In the genomic region with DNA sequence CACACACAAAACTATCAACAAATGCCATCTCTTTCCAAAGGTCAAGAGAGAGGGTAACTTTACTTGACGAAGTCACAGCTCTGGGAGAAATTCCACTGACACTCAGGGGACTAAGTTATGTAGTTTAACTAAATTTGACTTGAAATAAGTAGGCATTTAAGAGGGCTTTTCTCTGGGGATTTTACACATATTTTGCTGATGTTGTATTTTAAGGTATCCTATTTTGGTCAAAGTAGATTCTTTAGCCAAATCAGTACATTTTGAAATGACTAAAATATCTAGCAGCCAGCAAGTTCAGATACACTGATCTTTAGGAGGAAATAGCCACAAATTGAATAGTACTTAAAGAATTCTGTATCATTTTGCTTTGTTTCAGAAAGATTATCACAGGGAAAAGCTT, we compare ENCODE assay signal across 22 cellular contexts.
DNase-seq lines count a peak whose midpoint lies in the region; ATAC-seq, FAIRE-seq and TF ChIP-seq lines count a peak whose summit lies in the region.
"Had no signal": no experiment of that assay in that cellular context is flagged by ENCODE, and none has a peak within 500 bp of the region (broad histone marks: within the 10 kb centered on the region; RNA-seq: fewer than 3 reads in every experiment).

No MANE protein-coding gene starts in this region.

- TF ChIP-seq EP300 in K562 (IDR thresholded peaks at IDR 0.05; ENCODE audit: low read length), result no peak

- H3K27ac Mint-ChIP-seq in osteocyte (ENCODE audit: unreplicated experiment), result peak overlapping the region; percentile 70
- H3K27ac Mint-ChIP-seq in nephron progenitor cell, result no peak overlapping the region
- H3K27ac Mint-ChIP-seq: B cell; CD4-positive, CD25-positive, alpha-beta regulatory T cell; CD8-positive, alpha-beta T cell; H9 had no signal

- no peak overlapping the region for H3K4me3 ChIP-seq in K562
- no peak overlapping the region for H3K4me3 ChIP-seq in gastrocnemius medialis
- H3K4me3 ChIP-seq in adrenal gland, result no peak overlapping the region
- H3K4me3 ChIP-seq: BLaER1, GM12878, GM23248 had no signal

- no peaks in the 10 kb centered on the region for H3K9me3 Mint-ChIP-seq in osteocyte (ENCODE audit: unreplicated experiment)
- no peaks in the 10 kb centered on the region for H3K9me3 Mint-ChIP-seq in nephron progenitor cell
- H3K9me3 Mint-ChIP-seq: CD4-positive, CD25-positive, alpha-beta regulatory T cell; CD8-positive, alpha-beta T cell; H9 had no signal

- H3K79me2 ChIP-seq in K562 (ENCODE audit: control insufficient read depth, insufficient read depth, low read length), result no peaks in the 10 kb centered on the region

- H3K27me3 Mint-ChIP-seq in osteocyte (ENCODE audit: unreplicated experiment) (no peaks in the 10 kb centered on the region), nephron progenitor cell (ENCODE audit: low read depth, poor library complexity) (no peaks in the 10 kb centered on the region)
- H3K27me3 Mint-ChIP-seq: B cell; CD4-positive, CD25-positive, alpha-beta regulatory T cell had no signal

- H3K27ac ChIP-seq in K562 (ENCODE audit: extremely low read depth, low read depth, low read length), result no peak overlapping the region
- H3K27ac ChIP-seq in gastrocnemius medialis, result peak overlapping the region in 3 of 4 donors; percentile 8 to 60 (median 25)
- no peak overlapping the region for H3K27ac ChIP-seq in adrenal gland
- H3K27ac ChIP-seq: BLaER1, C4-2B, GM23248 had no signal

- H3K36me3 ChIP-seq in K562 (ENCODE audit: control insufficient read depth, insufficient read depth, low read length) (no peaks in the 10 kb centered on the region), gastrocnemius medialis (no peaks in the 10 kb centered on the region), adrenal gland (replicated peaks in 1 of 2) (no peaks in the 10 kb centered on the region)
- H3K36me3 ChIP-seq: BLaER1 had no signal

- no peak for TF ChIP-seq CTCF in K562 (IDR thresholded peaks at IDR 0.05 in 2 of 3, conservative IDR thresholded peaks at IDR 0.05 in 1 of 3; ENCODE audit: insufficient read depth in 2 of 3, low read depth in 1 of 3, low read length in 3 of 3)
- TF ChIP-seq CTCF in osteocyte (IDR thresholded peaks at IDR 0.05), result no peak
- no peak for TF ChIP-seq CTCF in gastrocnemius medialis (IDR thresholded peaks at IDR 0.05 in 4 of 5, conservative IDR thresholded peaks at IDR 0.05 in 1 of 5)
- no peak for TF ChIP-seq CTCF in adrenal gland (IDR thresholded peaks at IDR 0.05)
- TF ChIP-seq CTCF in nephron progenitor cell (IDR thresholded peaks at IDR 0.05), result no peak

- H3K4me1 Mint-ChIP-seq in osteocyte (ENCODE audit: unreplicated experiment) (peaks cover 60% of the 10 kb centered on the region), nephron progenitor cell (peaks cover 24% of the 10 kb centered on the region)
- H3K4me1 Mint-ChIP-seq: B cell had no signal

- H3K9ac ChIP-seq in K562 (ENCODE audit: insufficient read depth in 1 of 2, low read depth in 2 of 2, low read length in 2 of 2), result no peak overlapping the region
- H3K9ac ChIP-seq: BLaER1, GM23248 had no signal

- TF ChIP-seq RAD21 in K562 (CRISPR knock-in tag; conservative IDR thresholded peaks at IDR 0.05 in 1 of 2, IDR thresholded peaks at IDR 0.05 in 1 of 2), result no peak

- no peaks in the 10 kb centered on the region for H3K9me1 ChIP-seq in K562 (ENCODE audit: control insufficient read depth, insufficient read depth, low read length)

- 0% methylated on average over 1 of the region's 1 CpG for WGBS in K562 (ENCODE audit: insufficient coverage, low coverage, missing lambda C conversion rate)
- WGBS in adrenal gland, 4 donors, result 67 to 85% (median 73%) methylated on average over 1 of the region's 1 CpG

- ATAC-seq in K562 (no peak), gastrocnemius medialis (no peak), GM21515 (IDR thresholded peaks at IDR 0.05; ENCODE audit: unreplicated experiment) (no peak)
- ATAC-seq: CD8-positive, alpha-beta T cell; GM12878; HCT116 had no signal

- CTCF ChIA-PET in K562 (lab: Yijun Ruan, JAX; ENCODE audit: low intra/inter-chr PET ratio), result no interaction called here

- no peak overlapping the region for H3K4me3 Mint-ChIP-seq in osteocyte (ENCODE audit: unreplicated experiment)
- H3K4me3 Mint-ChIP-seq in nephron progenitor cell, result no peak overlapping the region
- H3K4me3 Mint-ChIP-seq: B cell; CD4-positive, CD25-positive, alpha-beta regulatory T cell; CD8-positive, alpha-beta T cell; H9 had no signal

- DNase-seq in EH (ENCODE audit: low read depth), result peak; percentile 19
- no peak for DNase-seq in K562 (ENCODE audit: extremely low read depth in 1 of 4, low spot score in 3 of 4)
- no peak for DNase-seq in osteocyte (ENCODE audit: extremely low spot score, unreplicated experiment)
- DNase-seq in gastrocnemius medialis, result no peak
- no peak for DNase-seq in adrenal gland
- DNase-seq in nephron progenitor cell, result no peak
- DNase-seq in NCI-H2029 treated with DMSO at 0.1 percent for 48 hours (lab: John Stamatoyannopoulos, UW), result no peak
- DNase-seq: Caco-2; CD4-positive, CD25-positive, alpha-beta regulatory T cell; CD8-positive, alpha-beta T cell; DMS153; DND-41; GDM1; GM23248; H9 had no signal

- no peaks in the 10 kb centered on the region for H4K20me1 ChIP-seq in K562 (replicated peaks; ENCODE audit: control insufficient read depth, insufficient read depth, low read length)
- H4K20me1 ChIP-seq: BLaER1 had no signal

- POLR2A ChIA-PET in K562 (lab: Yijun Ruan, JAX), result no interaction called here

- H3K36me3 Mint-ChIP-seq in osteocyte (ENCODE audit: unreplicated experiment) (no peaks in the 10 kb centered on the region), nephron progenitor cell (ENCODE audit: low read depth) (no peaks in the 10 kb centered on the region)
- H3K36me3 Mint-ChIP-seq: CD4-positive, CD25-positive, alpha-beta regulatory T cell; CD8-positive, alpha-beta T cell had no signal

- in situ Hi-C loops in K562 (cut with MboI) (no loop called here), gastrocnemius medialis (cut with MboI; ENCODE audit: low sequenced_read_pairs in 4 of 4) (no loop called here)

- no peak for FAIRE-seq in K562 (lab: Jason Lieb, UNC)
- FAIRE-seq: GM12878, H1 had no signal

- no peak overlapping the region for H3K4me2 ChIP-seq in K562 (ENCODE audit: insufficient read depth, low read length)
- H3K4me2 ChIP-seq: BLaER1 had no signal

- intact Hi-C loops in K562 (cut with micrococcal nuclease), result no loop called here
- intact Hi-C loops in gastrocnemius medialis (cut with DNase I; ENCODE audit: low total_unique reads), result no loop called here
- intact Hi-C loops in adrenal gland (cut with DNase I), result no loop called here

- H3K27me3 ChIP-seq in K562 (ENCODE audit: control insufficient read depth in 2 of 2, insufficient read depth in 2 of 2, low read length in 2 of 2) (no peaks in the 10 kb centered on the region), gastrocnemius medialis (no peaks in the 10 kb centered on the region), adrenal gland (no peaks in the 10 kb centered on the region)
- H3K27me3 ChIP-seq: BLaER1 had no signal

- H3K9me3 ChIP-seq in K562 (replicated peaks; ENCODE audit: control insufficient read depth, insufficient read depth, low read depth, low read length) (no peaks in the 10 kb centered on the region), gastrocnemius medialis (no peaks in the 10 kb centered on the region), adrenal gland (replicated peaks in 1 of 3) (no peaks in the 10 kb centered on the region)
- H3K9me3 ChIP-seq: BLaER1, Caco-2 had no signal

- H3K4me1 ChIP-seq in K562 (replicated peaks in 1 of 2; ENCODE audit: control insufficient read depth in 2 of 2, insufficient read depth in 2 of 2, low read length in 2 of 2) (no peaks in the 10 kb centered on the region), gastrocnemius medialis (peaks cover 80 to 85% of the 10 kb centered on the region in 2 donors), adrenal gland (replicated peaks in 1 of 2) (peaks cover 0 to 11% of the 10 kb centered on the region in 2 donors)
- H3K4me1 ChIP-seq: BLaER1 had no signal

- TF ChIP-seq POLR2A in K562 (conservative IDR thresholded peaks at IDR 0.05), result no peak
- no peak for TF ChIP-seq POLR2A in gastrocnemius medialis (IDR thresholded peaks at IDR 0.05)
- TF ChIP-seq POLR2A in adrenal gland (IDR thresholded peaks at IDR 0.05), result no peak

- H2AFZ ChIP-seq in K562 (ENCODE audit: low read depth, low read length), result no peak overlapping the region
- H2AFZ ChIP-seq: GM23248 had no signal

- no TSS peak for BruUV-seq in K562 (replicated peaks; lab: Mats Ljungman, UMichigan)

TF ChIP-seq in K562, 482 proteins besides CTCF, POLR2A, EP300 and RAD21:
- TF ChIP-seq ZNF316 (IDR thresholded peaks at IDR 0.05) (peak; percentile 24; the same call in 1 of the 2 replicates), KDM5B (IDR thresholded peaks at IDR 0.05; ENCODE audit: insufficient replicate concordance, low read depth, low read length) (no peak), C11orf30 (IDR thresholded peaks at IDR 0.05; ENCODE audit: low read depth) (peak; percentile 23; the same call in 1 of the 2 replicates), PREB (CRISPR knock-in tag; IDR thresholded peaks at IDR 0.05) (no peak)

Comparison
In these comparisons a context has a peak if more than half of its experiments do, and no peak if none do; other contexts are left out.
1. H3K27ac ChIP-seq: peak in gastrocnemius medialis (3 of 4); none in K562 (single experiment) and adrenal gland (0 of 5).